ENCODE assay signal across 30 cellular contexts in genomic region chr5:159903134-159903533, GRCh38. TPM values are rescaled to one million over a fixed set of nuclear protein-coding genes. Genes with fewer than 3 reads are reported as not detected.
A peak's percentile ranks its signal among the peaks of the same experiment; 100 is the strongest.
DNase-seq lines count a peak whose midpoint lies in the region; ATAC-seq and TF ChIP-seq lines count a peak whose summit lies in the region.
"Had no signal": no experiment of that assay in that cellular context is flagged by ENCODE, and none has a peak within 500 bp of the region (broad histone marks: within the 10 kb centered on the region; RNA-seq: fewer than 3 reads in every experiment).

No MANE protein-coding gene starts in this region.

- no peaks in the 10 kb centered on the region for H4K20me1 ChIP-seq in SK-N-SH (ENCODE audit: insufficient read depth)
- no peaks in the 10 kb centered on the region for H4K20me1 ChIP-seq in smooth muscle cell (ENCODE audit: low read depth)

- peaks cover 46% of the 10 kb centered on the region for H3F3A ChIP-seq in SK-N-SH (replicated peaks; ENCODE audit: insufficient read depth)
- H3F3A ChIP-seq in smooth muscle cell (ENCODE audit: low read depth): peaks cover 9% of the 10 kb centered on the region

- H3K9ac ChIP-seq in SK-N-SH: no peak overlapping the region; the same call in 1 of the 2 replicates
- peak overlapping the region; percentile 42 for H3K9ac ChIP-seq in smooth muscle cell (ENCODE audit: low read depth)

- 89% methylated on average over 1 of the region's 1 CpG for WGBS in SK-N-SH (ENCODE audit: low lambda C conversion rate)
- 91% methylated on average over 1 of the region's 1 CpG for WGBS in smooth muscle cell (ENCODE audit: low lambda C conversion rate)

- no peak for ATAC-seq in SK-N-SH treated with all-trans-retinoic acid at 6 μM for 48 hours
- no peak for ATAC-seq in GM18519 (IDR thresholded peaks at IDR 0.05; ENCODE audit: low FRiP score, unreplicated experiment)
- ATAC-seq in HG03460 (IDR thresholded peaks at IDR 0.05; ENCODE audit: unreplicated experiment): no peak
- ATAC-seq: psoas muscle had no signal

- TF ChIP-seq EP300 in SK-N-SH (IDR thresholded peaks at IDR 0.05; ENCODE audit: borderline replicate concordance in 1 of 2, low read depth in 1 of 2, low read length in 1 of 2): no peak

- H3K27me3 ChIP-seq in SK-N-SH (ENCODE audit: insufficient read depth) (no peaks in the 10 kb centered on the region), SJSA1 (replicated peaks) (no peaks in the 10 kb centered on the region), smooth muscle cell (ENCODE audit: low read depth) (peaks cover 4% of the 10 kb centered on the region)
- H3K27me3 ChIP-seq: MG63, stomach, thyroid gland had no signal

- H2AFZ ChIP-seq in SK-N-SH (ENCODE audit: low read depth) (0 out of 2 replicates have a peak overlapping the region, but pooled peaks have one; percentile 40), smooth muscle cell (ENCODE audit: low read depth) (no peak overlapping the region)

- no peaks in the 10 kb centered on the region for H3K36me3 ChIP-seq in SK-N-SH (replicated peaks in 1 of 2; ENCODE audit: control insufficient read depth in 1 of 2, insufficient read depth in 2 of 2, low read length in 1 of 2)
- no peaks in the 10 kb centered on the region for H3K36me3 ChIP-seq in SJSA1
- H3K36me3 ChIP-seq in smooth muscle cell (ENCODE audit: low read depth): no peaks in the 10 kb centered on the region
- H3K36me3 ChIP-seq: esophagus squamous epithelium, HAP-1, left lung, MG63, stomach, thyroid gland had no signal

- CTCF ChIA-PET in SK-N-SH (lab: Yijun Ruan, JAX): no interaction called here

- no peak for TF ChIP-seq RAD21 in SK-N-SH (IDR thresholded peaks at IDR 0.05; ENCODE audit: low read length)

- no peak for TF ChIP-seq CTCF in SK-N-SH (IDR thresholded peaks at IDR 0.05)
- no peak for TF ChIP-seq CTCF in smooth muscle cell (IDR thresholded peaks at IDR 0.05; ENCODE audit: borderline replicate concordance, insufficient read depth, poor library complexity, severe bottlenecking)

- H3K4me2 ChIP-seq in SK-N-SH (no peak overlapping the region), smooth muscle cell (no peak overlapping the region)

- peak overlapping the region in 1 of 2 experiments; percentile 58; a peak in 2 of 4 replicates for H3K27ac ChIP-seq in SK-N-SH (ENCODE audit: low read depth in 2 of 2, low read length in 1 of 2)
- H3K27ac ChIP-seq in SJSA1: peak overlapping the region; percentile 32
- H3K27ac ChIP-seq in epithelial cell of prostate: peak overlapping the region; percentile 32
- H3K27ac ChIP-seq in smooth muscle cell (ENCODE audit: low read depth): peak overlapping the region; percentile 77
- H3K27ac ChIP-seq: coronary artery, esophagus squamous epithelium, left lung, psoas muscle, stomach, thyroid gland had no signal

- H3K79me2 ChIP-seq in SK-N-SH (ENCODE audit: insufficient read depth) (no peaks in the 10 kb centered on the region), smooth muscle cell (ENCODE audit: low read depth) (no peaks in the 10 kb centered on the region)

- no peaks in the 10 kb centered on the region for H3K9me3 ChIP-seq in SK-N-SH
- H3K9me3 ChIP-seq in SJSA1 (replicated peaks): no peaks in the 10 kb centered on the region
- H3K9me3 ChIP-seq in smooth muscle cell (replicated peaks; ENCODE audit: low read depth): no peaks in the 10 kb centered on the region
- H3K9me3 ChIP-seq: esophagus squamous epithelium, HAP-1, left lung, MG63, psoas muscle, stomach, thyroid gland had no signal

- H3K4me3 ChIP-seq in SK-N-SH (ENCODE audit: low read depth in 2 of 2, low read length in 1 of 2) (no peak overlapping the region), SJSA1 (no peak overlapping the region), smooth muscle cell (no peak overlapping the region)
- H3K4me3 ChIP-seq: coronary artery, esophagus squamous epithelium, HAP-1, left lung, MG63, psoas muscle, stomach, thyroid gland had no signal

- POLR2A ChIA-PET in SK-N-SH (lab: Yijun Ruan, JAX): no interaction called here

- no peak for DNase-seq in SK-N-SH
- no peak for DNase-seq in SJSA1 (ENCODE audit: low read depth in 1 of 2, low spot score in 2 of 2)
- DNase-seq in epithelial cell of prostate (ENCODE audit: low read depth, low spot score): no peak
- no peak for DNase-seq in smooth muscle cell (lab: John Stamatoyannopoulos, UW; ENCODE audit: unreplicated experiment)
- DNase-seq in NCI-H2227 treated with DMSO at 0.1 percent for 48 hours (lab: John Stamatoyannopoulos, UW): no peak
- DNase-seq: activated B cell treated with CpG ODN at 0.5 μM for 24 hours; activated CD4-positive, alpha-beta T cell treated with anti-CD3 and anti-CD28 coated beads, Interleukin-2, amount 50 U/mL, for 4 hours; activated naive CD4-positive, alpha-beta T cell treated with anti-CD3 and anti-CD28 coated beads, Interleukin-2, amount 50 U/mL, for 16 hours; DMS153; endodermal cell; esophagus squamous epithelium; left lung; mesendoderm; MG63; NCI-H1436; NCI-H2081 treated with DMSO at 0.1 percent for 48 hours; NCI-H774; psoas muscle; Right ventricle myocardium superior; stimulated activated CD8-positive, alpha-beta memory T cell treated with anti-CD3 and anti-CD28 coated beads, Interleukin-4, amount 100 ng/mL, for 48 hours; stomach; thyroid gland had no signal

- H3K4me1 ChIP-seq in SK-N-SH (ENCODE audit: control insufficient read depth in 1 of 2, insufficient read depth in 2 of 2, low read depth in 1 of 2, low read length in 1 of 2) (peaks cover 4 to 35% of the 10 kb centered on the region in 2 experiments), SJSA1 (replicated peaks) (peaks cover 66% of the 10 kb centered on the region), smooth muscle cell (ENCODE audit: low read depth) (peaks cover 9% of the 10 kb centered on the region)
- H3K4me1 ChIP-seq: HAP-1, left lung, psoas muscle had no signal

- no peaks in the 10 kb centered on the region for H3K9me2 ChIP-seq in SK-N-SH

TF ChIP-seq in SK-N-SH, 30 proteins besides CTCF, POLR2A, EP300 and RAD21 (continues in another document):
- TF ChIP-seq, protein P1, sequence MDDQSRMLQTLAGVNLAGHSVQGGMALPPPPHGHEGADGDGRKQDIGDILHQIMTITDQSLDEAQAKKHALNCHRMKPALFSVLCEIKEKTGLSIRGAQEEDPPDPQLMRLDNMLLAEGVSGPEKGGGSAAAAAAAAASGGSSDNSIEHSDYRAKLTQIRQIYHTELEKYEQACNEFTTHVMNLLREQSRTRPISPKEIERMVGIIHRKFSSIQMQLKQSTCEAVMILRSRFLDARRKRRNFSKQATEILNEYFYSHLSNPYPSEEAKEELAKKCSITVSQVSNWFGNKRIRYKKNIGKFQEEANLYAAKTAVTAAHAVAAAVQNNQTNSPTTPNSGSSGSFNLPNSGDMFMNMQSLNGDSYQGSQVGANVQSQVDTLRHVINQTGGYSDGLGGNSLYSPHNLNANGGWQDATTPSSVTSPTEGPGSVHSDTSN (IDR thresholded peaks at IDR 0.05): no peak
- TF ChIP-seq JUND (IDR thresholded peaks at IDR 0.05) (no peak), FOSL2 (IDR thresholded peaks at IDR 0.05; ENCODE audit: borderline replicate concordance, low read depth) (no peak), SMC3 (IDR thresholded peaks at IDR 0.05; ENCODE audit: low read depth, low read length) (no peak)
- TF ChIP-seq, protein P2, sequence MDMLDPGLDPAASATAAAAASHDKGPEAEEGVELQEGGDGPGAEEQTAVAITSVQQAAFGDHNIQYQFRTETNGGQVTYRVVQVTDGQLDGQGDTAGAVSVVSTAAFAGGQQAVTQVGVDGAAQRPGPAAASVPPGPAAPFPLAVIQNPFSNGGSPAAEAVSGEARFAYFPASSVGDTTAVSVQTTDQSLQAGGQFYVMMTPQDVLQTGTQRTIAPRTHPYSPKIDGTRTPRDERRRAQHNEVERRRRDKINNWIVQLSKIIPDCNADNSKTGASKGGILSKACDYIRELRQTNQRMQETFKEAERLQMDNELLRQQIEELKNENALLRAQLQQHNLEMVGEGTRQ (IDR thresholded peaks at IDR 0.05; ENCODE audit: borderline replicate concordance, low read depth, low read length): no peak

TF ChIP-seq in SK-N-SH treated with all-trans-retinoic acid at 6 μM for 48 hours, 23 proteins besides CTCF, POLR2A, EP300 and RAD21 (continues in another document):
- TF ChIP-seq ZFP3 (CRISPR knock-in tag; IDR thresholded peaks at IDR 0.05) (no peak), ZFP30 (CRISPR knock-in tag; IDR thresholded peaks at IDR 0.05) (no peak), ARNTL (CRISPR knock-in tag; IDR thresholded peaks at IDR 0.05; ENCODE audit: borderline replicate concordance, low read depth) (no peak), GLIS3 (CRISPR knock-in tag; IDR thresholded peaks at IDR 0.05) (no peak), OSR1 (CRISPR knock-in tag; IDR thresholded peaks at IDR 0.05) (no peak), TOX (CRISPR knock-in tag; IDR thresholded peaks at IDR 0.05; ENCODE audit: borderline replicate concordance) (no peak)
- TF ChIP-seq, protein P3, sequence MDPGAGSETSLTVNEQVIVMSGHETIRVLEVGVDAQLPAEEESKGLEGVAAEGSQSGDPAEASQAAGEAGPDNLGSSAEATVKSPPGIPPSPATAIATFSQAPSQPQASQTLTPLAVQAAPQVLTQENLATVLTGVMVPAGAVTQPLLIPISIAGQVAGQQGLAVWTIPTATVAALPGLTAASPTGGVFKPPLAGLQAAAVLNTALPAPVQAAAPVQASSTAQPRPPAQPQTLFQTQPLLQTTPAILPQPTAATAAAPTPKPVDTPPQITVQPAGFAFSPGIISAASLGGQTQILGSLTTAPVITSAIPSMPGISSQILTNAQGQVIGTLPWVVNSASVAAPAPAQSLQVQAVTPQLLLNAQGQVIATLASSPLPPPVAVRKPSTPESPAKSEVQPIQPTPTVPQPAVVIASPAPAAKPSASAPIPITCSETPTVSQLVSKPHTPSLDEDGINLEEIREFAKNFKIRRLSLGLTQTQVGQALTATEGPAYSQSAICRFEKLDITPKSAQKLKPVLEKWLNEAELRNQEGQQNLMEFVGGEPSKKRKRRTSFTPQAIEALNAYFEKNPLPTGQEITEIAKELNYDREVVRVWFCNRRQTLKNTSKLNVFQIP (CRISPR knock-in tag; IDR thresholded peaks at IDR 0.05; ENCODE audit: borderline replicate concordance, low read depth): no peak

RNA-seq across cellular contexts. Expression of gene ADRA1B, which starts 13.1 kb away (rescaled TPM):
- polyA plus RNA-seq in SK-N-SH (2012; rRNA removed) (1.9 and 2.2 TPM in 2 replicates), smooth muscle cell (0.34 and 1.2 TPM in 2 replicates)
- 0.91 and 2.0 TPM in 2 replicates for polyA plus RNA-seq in SK-N-SH (2012; cell fraction: cytosol; rRNA removed)
- polyA plus RNA-seq in SK-N-SH (2012; cell fraction: nucleus; rRNA removed): 1.2 and 2.4 TPM in 2 replicates
- total RNA-seq in SJSA1 (2014; rRNA removed; shearing (Covaris generic)): 2.8 and 4.4 TPM in 2 replicates
- 0.09 and 0.36 TPM in 2 replicates for total RNA-seq in smooth muscle cell
- total RNA-seq: activated T-helper 1 cell treated with anti-CD3 and anti-CD28 coated beads, Interleukin-12 subunit alpha, Interleukin-12 subunit beta, Interleukin-2, Interleukin-4 antibody, amounts not matched to agents 30 ng/mL and 10 ng/mL and 1 ng/mL, durations not matched to agents 14 hours and 24 hours and 36 hours; B cell had no signal
- polyA plus RNA-seq: IgD-negative memory B cell had no signal
